In genomic region chr10:125081931-125082330, GRCh38 we compare ENCODE assay signal across 23 cellular contexts.
A peak's percentile ranks its signal among the peaks of the same experiment; 100 is the strongest.
DNase-seq lines count a peak whose midpoint lies in the region; ATAC-seq and TF ChIP-seq lines count a peak whose summit lies in the region.
"Had no signal": no experiment of that assay in that cellular context is flagged by ENCODE, and none has a peak within 500 bp of the region (broad histone marks: within the 10 kb centered on the region; RNA-seq: fewer than 3 reads in every experiment).

No MANE protein-coding gene starts in this region.

- peak; percentile 1 to 55 (median 42) for ATAC-seq in heart left ventricle
- ATAC-seq in thoracic aorta (ENCODE audit: insufficient number of reproducible peaks, low FRiP score, low read depth) = no peak
- ATAC-seq in GM21526 (IDR thresholded peaks at IDR 0.05; ENCODE audit: low FRiP score, unreplicated experiment) = no peak
- no peak for ATAC-seq in HG02938 (IDR thresholded peaks at IDR 0.05; ENCODE audit: unreplicated experiment)
- ATAC-seq: effector memory CD8-positive, alpha-beta T cell; lower lobe of right lung had no signal

- H3K27ac ChIP-seq in ascending aorta (peak overlapping the region; percentile 90 to 93), heart left ventricle (peak overlapping the region; percentile 17 to 89 (median 66)), thoracic aorta (peak overlapping the region; percentile 89 to 95), stomach (peak overlapping the region in 2 of 5 donors; percentile 41 to 82)
- H3K27ac ChIP-seq: KMS-11, lower lobe of right lung, right lobe of liver, transverse colon had no signal

- TF ChIP-seq CTCF in ascending aorta (IDR thresholded peaks at IDR 0.05) (no peak), heart left ventricle (IDR thresholded peaks at IDR 0.05) (no peak), osteocyte (IDR thresholded peaks at IDR 0.05) (no peak), thoracic aorta (IDR thresholded peaks at IDR 0.05) (no peak), stomach (IDR thresholded peaks at IDR 0.05) (no peak)

- TF ChIP-seq POLR2A in heart left ventricle (IDR thresholded peaks at IDR 0.05) = no peak
- TF ChIP-seq POLR2A in stomach (IDR thresholded peaks at IDR 0.05) = no peak

- H3K4me1 Mint-ChIP-seq in osteocyte (ENCODE audit: unreplicated experiment) = peaks cover 60% of the 10 kb centered on the region
- H3K4me1 Mint-ChIP-seq: activated B cell treated with CpG ODN at 0.5 μM for 24 hours; activated CD4-positive, alpha-beta memory T cell treated with anti-CD3 and anti-CD28 coated beads, Interleukin-2, amount 10 ng/mL, durations not matched to agents 7 days and 5 days had no signal

- H3K27ac Mint-ChIP-seq in osteocyte (ENCODE audit: unreplicated experiment) = peak overlapping the region; percentile 98
- H3K27ac Mint-ChIP-seq: activated B cell treated with CpG ODN at 0.5 μM for 24 hours; activated CD4-positive, alpha-beta memory T cell treated with anti-CD3 and anti-CD28 coated beads, Interleukin-2, amount 10 ng/mL, durations not matched to agents 7 days and 5 days; CD4-positive, alpha-beta T cell; effector memory CD8-positive, alpha-beta T cell had no signal

- no peaks in the 10 kb centered on the region for H3K9me3 Mint-ChIP-seq in osteocyte (ENCODE audit: unreplicated experiment)
- H3K9me3 Mint-ChIP-seq: activated B cell treated with CpG ODN at 0.5 μM for 24 hours; activated CD4-positive, alpha-beta memory T cell treated with anti-CD3 and anti-CD28 coated beads, Interleukin-2, amount 10 ng/mL, durations not matched to agents 7 days and 5 days; CD4-positive, alpha-beta T cell; effector memory CD8-positive, alpha-beta T cell had no signal

- no peaks in the 10 kb centered on the region for H3K9me3 ChIP-seq in ascending aorta
- no peaks in the 10 kb centered on the region for H3K9me3 ChIP-seq in heart left ventricle
- H3K9me3 ChIP-seq in thoracic aorta = no peaks in the 10 kb centered on the region
- no peaks in the 10 kb centered on the region for H3K9me3 ChIP-seq in stomach
- H3K9me3 ChIP-seq: lower lobe of right lung, right lobe of liver, SK-N-SH, transverse colon had no signal

- no peak for DNase-seq in ascending aorta (ENCODE audit: low spot score in 2 of 2)
- peak in 1 of 5 donors; percentile 37 for DNase-seq in heart left ventricle
- DNase-seq in osteocyte (ENCODE audit: extremely low spot score, unreplicated experiment) = no peak
- no peak for DNase-seq in thoracic aorta (ENCODE audit: low spot score)
- DNase-seq in head of caudate nucleus = no peak
- no peak for DNase-seq in stomach
- DNase-seq: activated B cell treated with CpG ODN at 0.5 μM for 24 hours; activated CD4-positive, alpha-beta memory T cell treated with anti-CD3 and anti-CD28 coated beads, Interleukin-2, amount 10 ng/mL, durations not matched to agents 7 days and 5 days; CD4-positive, alpha-beta T cell; DMS53; effector memory CD8-positive, alpha-beta T cell; H7; lower lobe of right lung; NCI-H187 treated with DMSO at 0.1 percent for 48 hours; NCI-H446; NK-92 treated with Interleukin-12 subunit alpha and Interleukin-12 subunit beta, amount 100 ng/mL, for 24 hours; nucleus accumbens; SK-N-SH; transverse colon had no signal

- H3K36me3 Mint-ChIP-seq in osteocyte (ENCODE audit: unreplicated experiment) = peaks cover 28% of the 10 kb centered on the region

- intact Hi-C loops in ascending aorta (cut with DNase I) (loop anchor here (5.0 kb wide), 1 partner anchor 175 kb away; no protein-coding TSS in a partner anchor), heart left ventricle (cut with DNase I) (loop anchor here in 5 of 10 donors (5.0 to 10.0 kb wide), 4 partner anchors 40 to 75 kb away; no protein-coding TSS in a partner anchor), head of caudate nucleus (cut with DNase I) (no loop called here), stomach (cut with DNase I; ENCODE audit: low total_unique reads) (no loop called here)

- no peak overlapping the region for H3K4me3 Mint-ChIP-seq in osteocyte (ENCODE audit: unreplicated experiment)
- H3K4me3 Mint-ChIP-seq: activated B cell treated with CpG ODN at 0.5 μM for 24 hours; activated CD4-positive, alpha-beta memory T cell treated with anti-CD3 and anti-CD28 coated beads, Interleukin-2, amount 10 ng/mL, durations not matched to agents 7 days and 5 days; CD4-positive, alpha-beta T cell; effector memory CD8-positive, alpha-beta T cell had no signal

- H3K4me1 ChIP-seq in ascending aorta = peaks cover 10 to 40% of the 10 kb centered on the region in 2 donors
- H3K4me1 ChIP-seq in heart left ventricle = peaks cover 3 to 84% (median 46%) of the 10 kb centered on the region in 12 donors
- H3K4me1 ChIP-seq in thoracic aorta (ENCODE audit: control insufficient read depth in 1 of 2, low read depth in 2 of 2) = peaks cover 27 to 54% of the 10 kb centered on the region in 2 donors
- peaks cover 23 to 70% (median 46%) of the 10 kb centered on the region in 4 donors for H3K4me1 ChIP-seq in stomach

- H3K27me3 ChIP-seq in ascending aorta (no peaks in the 10 kb centered on the region), heart left ventricle (no peaks in the 10 kb centered on the region), thoracic aorta (replicated peaks; ENCODE audit: insufficient read depth) (no peaks in the 10 kb centered on the region), stomach (no peaks in the 10 kb centered on the region)
- H3K27me3 ChIP-seq: right lobe of liver, transverse colon had no signal

- no peak for TF ChIP-seq EP300 in stomach (IDR thresholded peaks at IDR 0.05)

- H3K27me3 Mint-ChIP-seq in osteocyte (ENCODE audit: unreplicated experiment) = no peaks in the 10 kb centered on the region
- H3K27me3 Mint-ChIP-seq: CD4-positive, alpha-beta T cell had no signal

- 56 to 74% (median 62%) methylated on average over 1 to 10 of the region's 10 CpGs for WGBS in heart left ventricle, 4 donors
- WGBS in stomach, 5 donors = 61 to 77% (median 72%) methylated on average over 10 of the region's 10 CpGs

- no peaks in the 10 kb centered on the region for H3K36me3 ChIP-seq in ascending aorta
- peaks cover 0 to 9% (median 0%) of the 10 kb centered on the region in 9 donors for H3K36me3 ChIP-seq in heart left ventricle
- no peaks in the 10 kb centered on the region for H3K36me3 ChIP-seq in thoracic aorta
- peaks cover 0 to 28% (median 12%) of the 10 kb centered on the region in 4 donors for H3K36me3 ChIP-seq in stomach
- H3K36me3 ChIP-seq: right lobe of liver, transverse colon had no signal

- H3K4me3 ChIP-seq in ascending aorta (no peak overlapping the region), heart left ventricle (no peak overlapping the region), thoracic aorta (no peak overlapping the region), stomach (no peak overlapping the region)
- H3K4me3 ChIP-seq: lower lobe of right lung, right lobe of liver, transverse colon had no signal

Comparison
In these comparisons a context has a peak if more than half of its experiments do, and no peak if none do; other contexts are left out.
1. ATAC-seq: peak in heart left ventricle (4 of 4); none in thoracic aorta (single experiment), GM21526 (single experiment) and HG02938 (single experiment).